ENCODE assay signal across 19 cellular contexts in the genomic region with DNA sequence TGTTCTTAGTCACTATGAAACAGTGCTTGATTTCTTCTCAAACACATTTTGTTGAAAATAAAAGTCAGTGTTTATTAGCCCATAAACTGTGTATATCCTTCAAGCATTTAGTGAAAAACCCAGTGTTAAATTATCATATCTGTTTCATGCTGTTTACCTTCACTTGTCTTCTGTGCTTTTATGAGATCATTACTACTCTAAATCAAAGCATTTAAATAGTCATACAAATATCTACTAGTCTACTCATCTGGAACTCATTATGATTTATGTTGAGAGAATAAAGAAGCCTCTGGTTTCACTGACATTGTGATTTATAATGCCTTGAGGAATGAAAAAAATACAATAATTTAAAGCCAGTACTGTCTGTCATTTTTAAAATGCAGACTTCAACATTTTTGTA.
DNase-seq lines count a peak whose midpoint lies in the region; TF ChIP-seq lines count a peak whose summit lies in the region.
"Had no signal": no experiment of that assay in that cellular context is flagged by ENCODE, and none has a peak within 500 bp of the region (broad histone marks: within the 10 kb centered on the region; RNA-seq: fewer than 3 reads in every experiment).

No MANE protein-coding gene starts in this region.

- no peak for TF ChIP-seq CTCF in HEK293 (tag by site-specific recombination; IDR thresholded peaks at IDR 0.05)

- POLR2A ChIA-PET in HEK293 (lab: Yijun Ruan, JAX), result no interaction called here

- H3K4me1 ChIP-seq in HEK293 (ENCODE audit: control insufficient read depth, insufficient read depth, low read length), result peaks cover 9% of the 10 kb centered on the region; the same call in 1 of the 2 replicates
- H3K4me1 ChIP-seq: BLaER1 treated with 17β-estradiol and CSF1 and Interleukin-3, amounts not matched to agents 10 nM and 100 nM had no signal

- no peaks in the 10 kb centered on the region for H3K9me3 ChIP-seq in HEK293 (ENCODE audit: control insufficient read depth, insufficient read depth, low read depth, low read length)
- H3K9me3 ChIP-seq: BLaER1 treated with 17β-estradiol and CSF1 and Interleukin-3, amounts not matched to agents 10 nM and 100 nM; Caco-2; MG63 had no signal

- H3K36me3 ChIP-seq in HEK293 (ENCODE audit: control insufficient read depth in 2 of 2, insufficient read depth in 1 of 2, low read length in 2 of 2), result no peaks in the 10 kb centered on the region
- H3K36me3 ChIP-seq: BLaER1 treated with 17β-estradiol and CSF1 and Interleukin-3, amounts not matched to agents 10 nM and 100 nM; MG63 had no signal

- no peak overlapping the region for H3K4me3 ChIP-seq in HEK293 (ENCODE audit: low read depth, low read length)
- H3K4me3 ChIP-seq: BLaER1 treated with 17β-estradiol and CSF1 and Interleukin-3, amounts not matched to agents 10 nM and 100 nM; MG63; PC-9 had no signal

- H3K27ac ChIP-seq in HEK293 (ENCODE audit: extremely low read depth, low read depth, low read length), result no peak overlapping the region
- H3K27ac ChIP-seq: 22Rv1; BLaER1 treated with 17β-estradiol and CSF1 and Interleukin-3, amounts not matched to agents 10 nM and 100 nM; PC-9 had no signal

- CTCF ChIA-PET in HEK293 (lab: Yijun Ruan, JAX), result interaction anchor here (0.6 kb wide), 1 partner anchor 12 kb away, joined by 3 read pairs; no protein-coding TSS in a partner anchor

- DNase-seq in DMS153 (lab: John Stamatoyannopoulos, UW) (peak; percentile 12), DMS153 treated with DMSO at 0.1 percent for 48 hours (lab: John Stamatoyannopoulos, UW; ENCODE audit: unreplicated experiment) (no peak), NCI-H2081 treated with DMSO at 0.1 percent for 48 hours (lab: John Stamatoyannopoulos, UW) (peak; percentile 35), SHP77 treated with DMSO at 0.1 percent for 48 hours (lab: John Stamatoyannopoulos, UW) (peak; percentile 61), T-helper 1 cell (no peak), activated T-cell treated with anti-CD3 and anti-CD28 coated beads for 4 hours (no peak)
- no peak for DNase-seq in activated T-cell treated with anti-CD3 and anti-CD28 coated beads, Interleukin-2, amount 50 U/mL, for 1 hour
- DNase-seq: Caco-2; CD4-positive, alpha-beta memory T cell; GF-D8; MG63; NCI-H1930; PC-9; RPMI8226; SIG-M5; T-cell had no signal

TF ChIP-seq in HEK293, 187 proteins besides CTCF, POLR2A, EP300 and RAD21 (continues in another document):
- TF ChIP-seq ZNF394 (tag by site-specific recombination; IDR thresholded peaks at IDR 0.05; ENCODE audit: borderline replicate concordance), result no peak
- peak; percentile 94 for TF ChIP-seq BCL11B (tag by site-specific recombination; IDR thresholded peaks at IDR 0.05; ENCODE audit: low read depth)
- TF ChIP-seq, protein P1, sequence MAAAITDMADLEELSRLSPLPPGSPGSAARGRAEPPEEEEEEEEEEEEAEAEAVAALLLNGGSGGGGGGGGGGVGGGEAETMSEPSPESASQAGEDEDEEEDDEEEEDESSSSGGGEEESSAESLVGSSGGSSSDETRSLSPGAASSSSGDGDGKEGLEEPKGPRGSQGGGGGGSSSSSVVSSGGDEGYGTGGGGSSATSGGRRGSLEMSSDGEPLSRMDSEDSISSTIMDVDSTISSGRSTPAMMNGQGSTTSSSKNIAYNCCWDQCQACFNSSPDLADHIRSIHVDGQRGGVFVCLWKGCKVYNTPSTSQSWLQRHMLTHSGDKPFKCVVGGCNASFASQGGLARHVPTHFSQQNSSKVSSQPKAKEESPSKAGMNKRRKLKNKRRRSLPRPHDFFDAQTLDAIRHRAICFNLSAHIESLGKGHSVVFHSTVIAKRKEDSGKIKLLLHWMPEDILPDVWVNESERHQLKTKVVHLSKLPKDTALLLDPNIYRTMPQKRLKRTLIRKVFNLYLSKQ (tag by site-specific recombination; IDR thresholded peaks at IDR 0.05; ENCODE audit: borderline replicate concordance), result no peak
- TF ChIP-seq ZNF629 (tag by site-specific recombination; IDR thresholded peaks at IDR 0.05), result no peak
- TF ChIP-seq, protein P2, sequence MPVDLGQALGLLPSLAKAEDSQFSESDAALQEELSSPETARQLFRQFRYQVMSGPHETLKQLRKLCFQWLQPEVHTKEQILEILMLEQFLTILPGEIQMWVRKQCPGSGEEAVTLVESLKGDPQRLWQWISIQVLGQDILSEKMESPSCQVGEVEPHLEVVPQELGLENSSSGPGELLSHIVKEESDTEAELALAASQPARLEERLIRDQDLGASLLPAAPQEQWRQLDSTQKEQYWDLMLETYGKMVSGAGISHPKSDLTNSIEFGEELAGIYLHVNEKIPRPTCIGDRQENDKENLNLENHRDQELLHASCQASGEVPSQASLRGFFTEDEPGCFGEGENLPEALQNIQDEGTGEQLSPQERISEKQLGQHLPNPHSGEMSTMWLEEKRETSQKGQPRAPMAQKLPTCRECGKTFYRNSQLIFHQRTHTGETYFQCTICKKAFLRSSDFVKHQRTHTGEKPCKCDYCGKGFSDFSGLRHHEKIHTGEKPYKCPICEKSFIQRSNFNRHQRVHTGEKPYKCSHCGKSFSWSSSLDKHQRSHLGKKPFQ (tag by site-specific recombination; IDR thresholded peaks at IDR 0.05), result no peak
- TF ChIP-seq ZXDB (tag by site-specific recombination; IDR thresholded peaks at IDR 0.05), result peak; percentile 59; the same call in 1 of the 2 replicates
- TF ChIP-seq ZNF621 (tag by site-specific recombination; IDR thresholded peaks at IDR 0.05), result no peak
- TF ChIP-seq, protein P3, sequence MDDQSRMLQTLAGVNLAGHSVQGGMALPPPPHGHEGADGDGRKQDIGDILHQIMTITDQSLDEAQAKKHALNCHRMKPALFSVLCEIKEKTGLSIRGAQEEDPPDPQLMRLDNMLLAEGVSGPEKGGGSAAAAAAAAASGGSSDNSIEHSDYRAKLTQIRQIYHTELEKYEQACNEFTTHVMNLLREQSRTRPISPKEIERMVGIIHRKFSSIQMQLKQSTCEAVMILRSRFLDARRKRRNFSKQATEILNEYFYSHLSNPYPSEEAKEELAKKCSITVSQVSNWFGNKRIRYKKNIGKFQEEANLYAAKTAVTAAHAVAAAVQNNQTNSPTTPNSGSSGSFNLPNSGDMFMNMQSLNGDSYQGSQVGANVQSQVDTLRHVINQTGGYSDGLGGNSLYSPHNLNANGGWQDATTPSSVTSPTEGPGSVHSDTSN (CRISPR knock-in tag; IDR thresholded peaks at IDR 0.05), result no peak
- TF ChIP-seq, protein P4, sequence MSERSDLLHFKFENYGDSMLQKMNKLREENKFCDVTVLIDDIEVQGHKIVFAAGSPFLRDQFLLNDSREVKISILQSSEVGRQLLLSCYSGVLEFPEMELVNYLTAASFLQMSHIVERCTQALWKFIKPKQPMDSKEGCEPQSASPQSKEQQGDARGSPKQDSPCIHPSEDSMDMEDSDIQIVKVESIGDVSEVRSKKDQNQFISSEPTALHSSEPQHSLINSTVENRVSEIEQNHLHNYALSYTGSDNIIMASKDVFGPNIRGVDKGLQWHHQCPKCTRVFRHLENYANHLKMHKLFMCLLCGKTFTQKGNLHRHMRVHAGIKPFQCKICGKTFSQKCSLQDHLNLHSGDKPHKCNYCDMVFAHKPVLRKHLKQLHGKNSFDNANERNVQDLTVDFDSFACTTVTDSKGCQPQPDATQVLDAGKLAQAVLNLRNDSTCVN (tag by site-specific recombination; optimal IDR thresholded peaks at IDR 0.05), result no peak
- 0 out of 2 replicates have a peak, but pooled peaks have one; percentile 60 for TF ChIP-seq OVOL3 (tag by site-specific recombination; IDR thresholded peaks at IDR 0.05)
- TF ChIP-seq KLF8 (tag by site-specific recombination; IDR thresholded peaks at IDR 0.05), result no peak
- TF ChIP-seq, protein P5, sequence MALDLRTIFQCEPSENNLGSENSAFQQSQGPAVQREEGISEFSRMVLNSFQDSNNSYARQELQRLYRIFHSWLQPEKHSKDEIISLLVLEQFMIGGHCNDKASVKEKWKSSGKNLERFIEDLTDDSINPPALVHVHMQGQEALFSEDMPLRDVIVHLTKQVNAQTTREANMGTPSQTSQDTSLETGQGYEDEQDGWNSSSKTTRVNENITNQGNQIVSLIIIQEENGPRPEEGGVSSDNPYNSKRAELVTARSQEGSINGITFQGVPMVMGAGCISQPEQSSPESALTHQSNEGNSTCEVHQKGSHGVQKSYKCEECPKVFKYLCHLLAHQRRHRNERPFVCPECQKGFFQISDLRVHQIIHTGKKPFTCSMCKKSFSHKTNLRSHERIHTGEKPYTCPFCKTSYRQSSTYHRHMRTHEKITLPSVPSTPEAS (tag by site-specific recombination; IDR thresholded peaks at IDR 0.05), result no peak
- TF ChIP-seq ZEB2 (tag by site-specific recombination; IDR thresholded peaks at IDR 0.05), result peak; percentile 63
- TF ChIP-seq GLI2 (tag by site-specific recombination; IDR thresholded peaks at IDR 0.05; ENCODE audit: borderline replicate concordance, low read depth), result 0 out of 2 replicates have a peak, but pooled peaks have one; percentile 62
- TF ChIP-seq, protein P6, sequence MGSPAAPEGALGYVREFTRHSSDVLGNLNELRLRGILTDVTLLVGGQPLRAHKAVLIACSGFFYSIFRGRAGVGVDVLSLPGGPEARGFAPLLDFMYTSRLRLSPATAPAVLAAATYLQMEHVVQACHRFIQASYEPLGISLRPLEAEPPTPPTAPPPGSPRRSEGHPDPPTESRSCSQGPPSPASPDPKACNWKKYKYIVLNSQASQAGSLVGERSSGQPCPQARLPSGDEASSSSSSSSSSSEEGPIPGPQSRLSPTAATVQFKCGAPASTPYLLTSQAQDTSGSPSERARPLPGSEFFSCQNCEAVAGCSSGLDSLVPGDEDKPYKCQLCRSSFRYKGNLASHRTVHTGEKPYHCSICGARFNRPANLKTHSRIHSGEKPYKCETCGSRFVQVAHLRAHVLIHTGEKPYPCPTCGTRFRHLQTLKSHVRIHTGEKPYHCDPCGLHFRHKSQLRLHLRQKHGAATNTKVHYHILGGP (tag by site-specific recombination; IDR thresholded peaks at IDR 0.05), result peak; percentile 69
- TF ChIP-seq ZNF274 (IDR thresholded peaks at IDR 0.05; ENCODE audit: low read length), result no peak
- no peak for TF ChIP-seq ZNF274 (tag by site-specific recombination; IDR thresholded peaks at IDR 0.05; ENCODE audit: borderline replicate concordance)
- TF ChIP-seq GFI1B (tag by site-specific recombination; IDR thresholded peaks at IDR 0.05), result peak; percentile 91
- TF ChIP-seq ZNF558 (tag by site-specific recombination; IDR thresholded peaks at IDR 0.05), result no peak
- TF ChIP-seq IKZF3 (tag by site-specific recombination; IDR thresholded peaks at IDR 0.05), result 0 out of 2 replicates have a peak, but pooled peaks have one; percentile 17
- TF ChIP-seq ZNF707 (tag by site-specific recombination; IDR thresholded peaks at IDR 0.05), result no peak

Comparison
In these comparisons a context has a peak if more than half of its experiments do, and no peak if none do; other contexts are left out.
1. DNase-seq: peak in DMS153 (single experiment), NCI-H2081 treated with DMSO at 0.1 percent for 48 hours (single experiment) and SHP77 treated with DMSO at 0.1 percent for 48 hours (single experiment); none in DMS153 treated with DMSO at 0.1 percent for 48 hours (single experiment), T-helper 1 cell (0 of 5), activated T-cell treated with anti-CD3 and anti-CD28 coated beads, Interleukin-2, amount 50 U/mL, for 1 hour (single experiment) and activated T-cell treated with anti-CD3 and anti-CD28 coated beads for 4 hours (single experiment).